22 cellular contexts compared by ENCODE assay signal in genomic region chrX:68980906-68981616, GRCh38.
DNase-seq lines count a peak whose midpoint lies in the region; FAIRE-seq and TF ChIP-seq lines count a peak whose summit lies in the region.
"Had no signal": no experiment of that assay in that cellular context is flagged by ENCODE, and none has a peak within 500 bp of the region (broad histone marks: within the 10 kb centered on the region; RNA-seq: fewer than 3 reads in every experiment).

No MANE protein-coding gene starts in this region.

- H4K8ac ChIP-seq in H9 (replicated peaks; ENCODE audit: insufficient read length, low read depth, low read length) = no peak overlapping the region

- peaks cover 9% of the 10 kb centered on the region; the same call in 1 of the 2 replicates for H3K4me1 ChIP-seq in H9 (ENCODE audit: insufficient read depth, low read length)
- H3K4me1 ChIP-seq: Caco-2 had no signal

- H2AFZ ChIP-seq in H9 (ENCODE audit: low read length) = no peak overlapping the region

- intact Hi-C loops in activated CD4-positive, alpha-beta T cell treated with anti-CD3 and anti-CD28 coated beads, Interleukin-2, amount 10 ng/mL, durations not matched to agents 24 days and 14 days (cut with micrococcal nuclease) = no loop called here

- no peaks in the 10 kb centered on the region for H3K9me3 ChIP-seq in H9 (ENCODE audit: control insufficient read depth, low read depth, low read length)
- H3K9me3 ChIP-seq: Caco-2 had no signal

- H3T11ph ChIP-seq in H9 (ENCODE audit: low read length) = no peak overlapping the region

- no peak overlapping the region for H3K27ac Mint-ChIP-seq in H9
- H3K27ac Mint-ChIP-seq in type B pancreatic cell = peak overlapping the region; percentile 97
- H3K27ac Mint-ChIP-seq in activated CD4-positive, alpha-beta T cell treated with anti-CD3 and anti-CD28 coated beads, Interleukin-2, amount 10 ng/mL, durations not matched to agents 24 days and 14 days = no peak overlapping the region
- H3K27ac Mint-ChIP-seq: CD4-positive, alpha-beta T cell had no signal

- H3K23me2 ChIP-seq in H9 (ENCODE audit: insufficient read length, low read depth, low read length, poor library complexity, severe bottlenecking) = no peaks in the 10 kb centered on the region

- no CpG with 5 or more reads among the region's 9 CpGs for WGBS in H9 (ENCODE audit: extremely low coverage, insufficient read length, low lambda C conversion rate)

- H4K5ac ChIP-seq in H9 (ENCODE audit: insufficient read length, low read depth, low read length) = no peak overlapping the region

- H3K36me3 ChIP-seq in bronchial epithelial cell (ENCODE audit: control insufficient read depth, insufficient read depth, low read length) = no peaks in the 10 kb centered on the region

- H2BK5ac ChIP-seq in H9 (ENCODE audit: insufficient read length, low read length) = no peak overlapping the region

- DNase-seq in DMS 273 treated with DMSO at 0.1 percent for 48 hours (lab: John Stamatoyannopoulos, UW) = peak; percentile 38
- peak; percentile 11 for DNase-seq in H9
- DNase-seq in bronchial epithelial cell (ENCODE audit: low read depth) = no peak
- DNase-seq in type B pancreatic cell (ENCODE audit: extremely low spot score, unreplicated experiment) = no peak
- DNase-seq in activated CD4-positive, alpha-beta T cell treated with anti-CD3 and anti-CD28 coated beads, Interleukin-2, amount 10 ng/mL, durations not matched to agents 24 days and 14 days = no peak
- no peak for DNase-seq in NCI-H1092 treated with DMSO at 0.1 percent for 48 hours (lab: John Stamatoyannopoulos, UW)
- DNase-seq in stimulated activated CD4-positive, alpha-beta T cell treated with anti-CD3 and anti-CD28 coated beads, Interleukin-4, amount 100 ng/mL, for 24 hours = no peak
- DNase-seq in occipital lobe (lab: John Stamatoyannopoulos, UW) = no peak
- DNase-seq: AML-193; Caco-2; CD4-positive, alpha-beta T cell; DMS53; DND-41; EL; GOT3; KBM-7 had no signal

- H3K79me2 ChIP-seq in H9 (ENCODE audit: insufficient read depth, low read length) = no peaks in the 10 kb centered on the region

- H3K23ac ChIP-seq in H9 (ENCODE audit: insufficient read length, low read depth, low read length) = no peak overlapping the region

- H3K9me3 Mint-ChIP-seq in H9 (peaks cover 67 to 80% of the 10 kb centered on the region in 2 experiments), type B pancreatic cell (peaks cover 5% of the 10 kb centered on the region)
- H3K9me3 Mint-ChIP-seq in activated CD4-positive, alpha-beta T cell treated with anti-CD3 and anti-CD28 coated beads, Interleukin-2, amount 10 ng/mL, durations not matched to agents 24 days and 14 days = no peaks in the 10 kb centered on the region

- no peak overlapping the region for H2BK15ac ChIP-seq in H9 (ENCODE audit: low read depth, low read length)

- H3K4ac ChIP-seq in H9 (ENCODE audit: low read depth, low read length) = no peak overlapping the region

- no peaks in the 10 kb centered on the region for H4K20me1 ChIP-seq in H9 (ENCODE audit: control insufficient read depth, insufficient read depth, insufficient read length)

- no peaks in the 10 kb centered on the region for H3K27me3 ChIP-seq in H9 (ENCODE audit: insufficient read depth, low read length)
- H3K27me3 ChIP-seq in bronchial epithelial cell (ENCODE audit: control insufficient read depth, insufficient read depth, low read length) = no peaks in the 10 kb centered on the region

- peaks cover 13 to 22% of the 10 kb centered on the region in 2 experiments for H3K4me1 Mint-ChIP-seq in H9
- peaks cover 26% of the 10 kb centered on the region for H3K4me1 Mint-ChIP-seq in type B pancreatic cell (ENCODE audit: unreplicated experiment)
- H3K4me1 Mint-ChIP-seq in activated CD4-positive, alpha-beta T cell treated with anti-CD3 and anti-CD28 coated beads, Interleukin-2, amount 10 ng/mL, durations not matched to agents 24 days and 14 days = no peaks in the 10 kb centered on the region
- H3K4me1 Mint-ChIP-seq: IgD-negative memory B cell had no signal

- H3K36me3 Mint-ChIP-seq in H9 (ENCODE audit: insufficient read depth in 1 of 3, low read depth in 3 of 3) (peaks cover 0 to 5% (median 0%) of the 10 kb centered on the region in 3 experiments; a peak in 2 of 7 replicates), type B pancreatic cell (no peaks in the 10 kb centered on the region)
- H3K36me3 Mint-ChIP-seq in activated CD4-positive, alpha-beta T cell treated with anti-CD3 and anti-CD28 coated beads, Interleukin-2, amount 10 ng/mL, durations not matched to agents 24 days and 14 days (ENCODE audit: low read depth) = no peaks in the 10 kb centered on the region
- H3K36me3 Mint-ChIP-seq: IgD-negative memory B cell had no signal

- H2BK20ac ChIP-seq in H9 (ENCODE audit: low read depth, low read length, poor library complexity, severe bottlenecking) = no peak overlapping the region

- no peak overlapping the region for H3K9ac ChIP-seq in H9 (ENCODE audit: extremely low read depth, insufficient read length, low read length)

- H3K4me3 Mint-ChIP-seq in H9 = no peak overlapping the region
- no peak overlapping the region for H3K4me3 Mint-ChIP-seq in type B pancreatic cell
- no peak overlapping the region for H3K4me3 Mint-ChIP-seq in activated CD4-positive, alpha-beta T cell treated with anti-CD3 and anti-CD28 coated beads, Interleukin-2, amount 10 ng/mL, durations not matched to agents 24 days and 14 days
- H3K4me3 Mint-ChIP-seq: CD4-positive, alpha-beta T cell; IgD-negative memory B cell had no signal

- no peak overlapping the region for H2BK12ac ChIP-seq in H9 (ENCODE audit: insufficient read length, low read depth, low read length)

- H3K14ac ChIP-seq in H9 (ENCODE audit: insufficient read depth, low read length) = no peak overlapping the region

- H3K79me1 ChIP-seq in H9 (ENCODE audit: insufficient read depth, low read depth, low read length, poor library complexity, severe bottlenecking) = no peaks in the 10 kb centered on the region

- no peak overlapping the region for H3K56ac ChIP-seq in H9 (ENCODE audit: insufficient read length, low read depth, low read length)

- H3K18ac ChIP-seq in H9 (ENCODE audit: insufficient read length, low read depth, low read length) = no peak overlapping the region

- no peak overlapping the region for H2AK5ac ChIP-seq in H9 (ENCODE audit: insufficient read length, low read length)

- FAIRE-seq in bronchial epithelial cell (lab: Jason Lieb, UNC) = peak; percentile 60
- FAIRE-seq: A204.1, D721Med, GM12892, HepG2 had no signal

- H3K4me3 ChIP-seq in bronchial epithelial cell (ENCODE audit: low read depth, low read length) = no peak overlapping the region

- H3K27ac ChIP-seq in H9 (ENCODE audit: insufficient read length, low read depth, low read length) = no peak overlapping the region
- H3K27ac ChIP-seq: C4-2B had no signal

- no peak overlapping the region for H3K4me2 ChIP-seq in H9 (ENCODE audit: insufficient read depth, insufficient read length, low read length)

- H3K27me3 Mint-ChIP-seq in H9 (ENCODE audit: low read depth) (peaks cover 13% of the 10 kb centered on the region), type B pancreatic cell (no peaks in the 10 kb centered on the region)
- H3K27me3 Mint-ChIP-seq in activated CD4-positive, alpha-beta T cell treated with anti-CD3 and anti-CD28 coated beads, Interleukin-2, amount 10 ng/mL, durations not matched to agents 24 days and 14 days = no peaks in the 10 kb centered on the region
- H3K27me3 Mint-ChIP-seq: CD4-positive, alpha-beta T cell had no signal

- H4K91ac ChIP-seq in H9 (ENCODE audit: insufficient read length, low read depth, low read length) = no peak overlapping the region

- TF ChIP-seq CTCF in H9 (conservative IDR thresholded peaks at IDR 0.05) (no peak), bronchial epithelial cell (IDR thresholded peaks at IDR 0.05; ENCODE audit: insufficient read depth, low read length, severe bottlenecking) (no peak), type B pancreatic cell (conservative IDR thresholded peaks at IDR 0.05) (no peak)

- H2BK120ac ChIP-seq in H9 (ENCODE audit: low read depth, low read length, poor library complexity, severe bottlenecking) = no peak overlapping the region

Comparison
In these comparisons a context has a peak if more than half of its experiments do, and no peak if none do; other contexts are left out.
1. DNase-seq: peak in DMS 273 treated with DMSO at 0.1 percent for 48 hours (single experiment) and H9 (single experiment); none in bronchial epithelial cell (single experiment), type B pancreatic cell (single experiment), activated CD4-positive, alpha-beta T cell treated with anti-CD3 and anti-CD28 coated beads, Interleukin-2, amount 10 ng/mL, durations not matched to agents 24 days and 14 days (single experiment), NCI-H1092 treated with DMSO at 0.1 percent for 48 hours (single experiment), stimulated activated CD4-positive, alpha-beta T cell treated with anti-CD3 and anti-CD28 coated beads, Interleukin-4, amount 100 ng/mL, for 24 hours (single experiment) and occipital lobe (single experiment).